ENCODE assay signal across 11 cellular contexts in the genomic region with DNA sequence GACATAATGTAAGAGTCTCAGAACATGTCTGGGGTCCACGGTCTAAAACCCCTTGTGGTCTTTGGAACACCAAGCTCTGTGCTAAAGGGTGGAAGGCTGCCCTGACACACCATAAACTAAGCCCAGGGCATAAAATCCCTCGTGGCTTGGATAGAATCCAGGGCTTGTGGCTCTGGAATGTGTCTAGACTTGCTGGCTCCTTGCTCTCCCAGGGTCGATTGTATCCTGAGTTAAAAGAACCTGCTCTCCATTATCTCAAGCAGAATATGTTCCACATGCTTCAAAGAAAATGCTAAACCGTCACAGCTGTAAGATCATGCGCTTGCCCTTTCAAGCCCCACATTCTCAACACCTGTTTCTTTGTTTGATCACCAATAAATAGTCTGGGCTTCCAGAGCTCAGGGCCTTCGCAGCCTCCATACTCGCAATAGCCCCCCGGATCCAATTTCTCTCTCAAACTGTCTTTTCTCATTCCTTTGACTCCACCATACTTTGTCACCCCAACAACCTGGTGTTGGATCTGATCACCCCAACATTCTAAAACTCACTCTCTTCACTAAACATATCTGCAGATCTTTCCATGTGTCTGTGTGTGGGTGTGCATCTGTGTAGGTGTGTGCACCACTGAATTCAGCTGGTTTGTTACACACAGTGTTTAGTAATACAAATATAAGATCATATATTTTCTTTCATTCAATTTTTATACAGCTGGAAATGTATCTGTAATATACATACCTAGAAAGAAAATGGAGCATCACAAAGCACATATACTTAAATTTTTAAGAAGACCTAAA.
DNase-seq lines count a peak whose midpoint lies in the region; ATAC-seq and TF ChIP-seq lines count a peak whose summit lies in the region.
"Had no signal": no experiment of that assay in that cellular context is flagged by ENCODE, and none has a peak within 500 bp of the region (broad histone marks: within the 10 kb centered on the region; RNA-seq: fewer than 3 reads in every experiment).

No MANE protein-coding gene starts in this region.

- TF ChIP-seq CTCF in BE2C (IDR thresholded peaks at IDR 0.05; ENCODE audit: low read depth, low read length) (no peak), nephron (IDR thresholded peaks at IDR 0.05; ENCODE audit: unreplicated experiment in 3 of 3) (no peak)

- no peaks in the 10 kb centered on the region for H3K27me3 Mint-ChIP-seq in nephron (ENCODE audit: low read depth)

- H3K4me3 ChIP-seq in BE2C (ENCODE audit: low read depth, low read length) = no peak overlapping the region

- peak overlapping the region in 2 of 3 experiments; percentile 35 to 51 for H3K4me3 Mint-ChIP-seq in nephron
- H3K4me3 Mint-ChIP-seq: memory B cell had no signal

- no peaks in the 10 kb centered on the region for H3K36me3 ChIP-seq in BE2C

- no peaks in the 10 kb centered on the region for H3K9me3 Mint-ChIP-seq in nephron
- H3K9me3 Mint-ChIP-seq: memory B cell had no signal

- ATAC-seq in HG02588 (IDR thresholded peaks at IDR 0.05; ENCODE audit: unreplicated experiment) = no peak
- ATAC-seq in GM19023 (IDR thresholded peaks at IDR 0.05; ENCODE audit: unreplicated experiment) = no peak

- DNase-seq in BE2C (peak; percentile 51), NCI-H187 (lab: John Stamatoyannopoulos, UW) (peak; percentile 39 to 77), dedifferentiated amniotic fluid mesenchymal stem cell (ENCODE audit: extremely low spot score) (peak; percentile 29), NCI-H82 treated with DMSO at 0.1 percent for 48 hours (lab: John Stamatoyannopoulos, UW; ENCODE audit: unreplicated experiment) (no peak)
- no peak for DNase-seq in activated effector memory CD4-positive, alpha-beta T cell treated with anti-CD3 and anti-CD28 coated beads, Interleukin-2, amount 50 U/mL, for 16 hours
- DNase-seq: GDM1, KG1 had no signal

- peaks cover 72% of the 10 kb centered on the region for H3K4me1 Mint-ChIP-seq in nephron
- H3K4me1 Mint-ChIP-seq: memory B cell had no signal

- peak overlapping the region; percentile 92 to 99 (median 96) for H3K27ac Mint-ChIP-seq in nephron
- H3K27ac Mint-ChIP-seq: memory B cell had no signal

- H3K9me3 ChIP-seq in BE2C = no peaks in the 10 kb centered on the region

- H3K27me3 ChIP-seq in BE2C = no peaks in the 10 kb centered on the region

- H3K4me1 ChIP-seq in BE2C = peaks cover 27% of the 10 kb centered on the region

- peaks cover 58% of the 10 kb centered on the region for H3K36me3 Mint-ChIP-seq in nephron (ENCODE audit: low read depth)

Comparison
In these comparisons a context has a peak if more than half of its experiments do, and no peak if none do; other contexts are left out.
1. DNase-seq: peak in BE2C (single experiment), NCI-H187 (2 of 2) and dedifferentiated amniotic fluid mesenchymal stem cell (single experiment); none in NCI-H82 treated with DMSO at 0.1 percent for 48 hours (single experiment) and activated effector memory CD4-positive, alpha-beta T cell treated with anti-CD3 and anti-CD28 coated beads, Interleukin-2, amount 50 U/mL, for 16 hours (single experiment).